ENCODE assay signal across 11 cellular contexts in genomic region chr4:142984871-142985585, GRCh38.
DNase-seq lines count a peak whose midpoint lies in the region; ATAC-seq and TF ChIP-seq lines count a peak whose summit lies in the region.
"Had no signal": no experiment of that assay in that cellular context is flagged by ENCODE, and none has a peak within 500 bp of the region (broad histone marks: within the 10 kb centered on the region; RNA-seq: fewer than 3 reads in every experiment).

No MANE protein-coding gene starts in this region.

- TF ChIP-seq EP300 in tibial nerve (IDR thresholded peaks at IDR 0.05), result no peak

- H3K9me3 ChIP-seq in tibial nerve, result peaks cover 0 to 22% (median 2%) of the 10 kb centered on the region in 4 donors

- TF ChIP-seq POLR2A in tibial nerve (IDR thresholded peaks at IDR 0.05), result no peak

- no peak overlapping the region for H3K4me3 ChIP-seq in tibial nerve

- H3K27me3 ChIP-seq in tibial nerve, result no peaks in the 10 kb centered on the region

- no peaks in the 10 kb centered on the region for H3K4me1 Mint-ChIP-seq in CD14-positive monocyte
- H3K4me1 Mint-ChIP-seq: activated CD4-positive, alpha-beta T cell treated with anti-CD3 and anti-CD28 coated beads for 36 hours had no signal

- ATAC-seq in GM21367 (IDR thresholded peaks at IDR 0.05; ENCODE audit: unreplicated experiment) (no peak), HG03280 (IDR thresholded peaks at IDR 0.05; ENCODE audit: unreplicated experiment) (no peak), omental fat pad (ENCODE audit: low FRiP score) (no peak)
- ATAC-seq: activated CD4-positive, alpha-beta T cell treated with anti-CD3 and anti-CD28 coated beads for 36 hours had no signal

- no peak overlapping the region for H3K27ac ChIP-seq in VCaP
- no peak overlapping the region for H3K27ac ChIP-seq in tibial nerve
- H3K27ac ChIP-seq: epithelial cell of prostate had no signal

- peaks cover 0 to 3% (median 0%) of the 10 kb centered on the region in 3 donors for H3K27me3 Mint-ChIP-seq in CD14-positive monocyte (ENCODE audit: low read depth in 3 of 3)

- H3K36me3 Mint-ChIP-seq in CD14-positive monocyte, result no peaks in the 10 kb centered on the region

- 38 to 49% methylated on average over 3 of the region's 3 CpGs for WGBS in tibial nerve, 2 donors

- DNase-seq in CD14-positive monocyte (ENCODE audit: low spot score) (no peak), HT-29 (ENCODE audit: low spot score) (peak; percentile 38), kidney tubule cell (ENCODE audit: low spot score) (peak; percentile 42), tibial nerve (ENCODE audit: low spot score in 2 of 2) (no peak), omental fat pad (ENCODE audit: low spot score) (no peak)
- DNase-seq: activated CD4-positive, alpha-beta T cell treated with anti-CD3 and anti-CD28 coated beads for 36 hours; stimulated activated CD4-positive, alpha-beta T cell treated with anti-CD3 and anti-CD28 coated beads, Interleukin-12 subunit alpha, Interleukin-12 subunit beta, amount 100 ng/mL, for 4 hours had no signal

- H3K4me3 Mint-ChIP-seq in CD14-positive monocyte, result no peak overlapping the region
- H3K4me3 Mint-ChIP-seq: activated CD4-positive, alpha-beta T cell treated with anti-CD3 and anti-CD28 coated beads for 36 hours had no signal

- intact Hi-C loops in CD14-positive monocyte (cut with micrococcal nuclease), result no loop called here

- peaks cover 0 to 4% (median 1%) of the 10 kb centered on the region in 7 donors for H3K9me3 Mint-ChIP-seq in CD14-positive monocyte

- H3K36me3 ChIP-seq in tibial nerve, result no peaks in the 10 kb centered on the region

- H3K27ac Mint-ChIP-seq in CD14-positive monocyte, result no peak overlapping the region
- H3K27ac Mint-ChIP-seq: activated CD4-positive, alpha-beta T cell treated with anti-CD3 and anti-CD28 coated beads for 36 hours had no signal

- no peaks in the 10 kb centered on the region for H3K4me1 ChIP-seq in tibial nerve

- TF ChIP-seq CTCF in CD14-positive monocyte (IDR thresholded peaks at IDR 0.05) (peak; percentile 24), VCaP (conservative IDR thresholded peaks at IDR 0.05) (peak; percentile 77), tibial nerve (IDR thresholded peaks at IDR 0.05) (peak in 1 of 5 experiments; percentile 7), omental fat pad (IDR thresholded peaks at IDR 0.05) (no peak)

Comparison
In these comparisons a context has a peak if more than half of its experiments do, and no peak if none do; other contexts are left out.
1. DNase-seq: peak in HT-29 (single experiment) and kidney tubule cell (single experiment); none in CD14-positive monocyte (single experiment), tibial nerve (0 of 2) and omental fat pad (single experiment).
2. CTCF ChIP-seq: peak in CD14-positive monocyte (single experiment) and VCaP (single experiment); none in omental fat pad (0 of 3).